Comparison of ENCODE assay signal across 15 cellular contexts in the genomic region with DNA sequence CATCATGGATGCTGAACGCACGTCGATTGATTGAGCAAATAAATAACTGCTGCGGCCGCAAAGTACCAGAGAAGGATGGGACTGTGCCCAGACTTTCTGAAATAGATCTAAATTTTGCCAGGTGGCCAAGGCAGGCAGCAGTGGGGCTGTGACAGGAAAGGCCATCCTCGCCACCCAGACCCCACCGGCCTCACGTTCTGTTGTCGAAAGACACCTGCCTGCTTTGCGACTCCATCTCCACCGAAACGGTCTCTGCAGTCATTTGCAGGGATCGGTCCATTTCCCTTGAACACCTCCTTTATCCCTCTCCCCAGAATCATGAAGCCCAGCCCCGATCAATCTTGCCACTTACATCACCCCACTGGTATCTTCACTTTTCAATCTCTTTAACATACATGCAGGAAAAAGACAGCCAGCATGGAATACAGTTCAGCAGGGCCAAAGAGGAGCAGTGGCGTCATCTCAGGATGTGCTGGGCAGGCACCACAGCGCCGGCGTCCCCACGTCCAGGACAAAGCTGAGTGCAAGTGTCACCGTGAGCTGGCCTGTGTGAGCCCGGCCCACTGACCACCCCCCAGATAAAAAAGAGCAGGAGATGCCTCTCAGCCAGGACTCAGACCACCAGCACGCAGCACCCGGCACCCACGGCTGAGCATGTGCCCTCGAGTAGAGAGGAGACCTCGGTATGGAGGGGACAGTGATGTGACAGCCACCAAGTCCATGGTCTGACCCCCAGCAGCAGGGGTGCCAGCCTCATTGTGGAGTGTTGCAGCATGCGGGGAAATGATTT.
"Had no signal": no experiment of that assay in that cellular context is flagged by ENCODE, and none has a peak within 500 bp of the region (broad histone marks: within the 10 kb centered on the region; RNA-seq: fewer than 3 reads in every experiment).

No MANE protein-coding gene starts in this region.

- H3K27me3 ChIP-seq: pancreas, transverse colon had no signal

- H3K9me3 ChIP-seq: gastrocnemius medialis, heart left ventricle, pancreas, transverse colon had no signal

- ATAC-seq: activated T-cell treated with anti-CD3 and anti-CD28 coated beads, Interleukin-2, amount 50 U/mL, for 72 hours; gastrocnemius medialis; heart left ventricle; left cardiac atrium; pancreas had no signal

- H3K36me3 ChIP-seq: gastrocnemius medialis, heart left ventricle, pancreas, transverse colon had no signal

- DNase-seq: activated CD4-positive, CD25-positive, alpha-beta regulatory T cell; activated naive CD4-positive, alpha-beta T cell; activated T-cell treated with anti-CD3 and anti-CD28 coated beads, Interleukin-2, amount 50 U/mL, for 72 hours; cerebellar nuclear complex; effector memory CD4-positive, alpha-beta T cell; gastrocnemius medialis; left cardiac atrium; stimulated activated CD4-positive, alpha-beta T cell treated with anti-CD3 and anti-CD28 coated beads, Interleukin-4, amount 100 ng/mL, for 24 hours; stimulated activated naive CD4-positive, alpha-beta T cell; substantia nigra; transverse colon had no signal

- H3K4me1 ChIP-seq: gastrocnemius medialis, heart left ventricle, pancreas, transverse colon had no signal

- H3K4me3 ChIP-seq: gastrocnemius medialis, heart left ventricle, lung, pancreas, skin epidermis, transverse colon had no signal

- H3K27ac ChIP-seq: gastrocnemius medialis, heart left ventricle, pancreas, skin epidermis, transverse colon had no signal
